In the genomic region with DNA sequence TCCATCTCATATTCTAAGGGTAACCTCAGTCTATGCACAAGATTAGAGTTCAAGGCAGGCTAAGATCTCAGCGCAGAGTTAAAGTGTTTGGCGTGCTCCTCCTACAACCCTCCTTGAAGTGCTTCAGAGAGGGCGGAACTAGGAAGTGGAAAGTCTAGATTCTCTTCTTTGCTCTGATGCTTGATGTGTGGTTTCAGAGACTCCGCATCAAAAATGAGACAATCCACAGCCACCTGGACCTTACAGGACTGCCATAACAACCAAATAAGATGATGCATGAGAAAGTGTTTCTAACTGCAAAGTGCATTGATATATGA, we compare ENCODE assay signal across 17 cellular contexts.
DNase-seq lines count a peak whose midpoint lies in the region; ATAC-seq and TF ChIP-seq lines count a peak whose summit lies in the region.
"Had no signal": no experiment of that assay in that cellular context is flagged by ENCODE, and none has a peak within 500 bp of the region (broad histone marks: within the 10 kb centered on the region; RNA-seq: fewer than 3 reads in every experiment).

No MANE protein-coding gene starts in this region.

- H3K9ac ChIP-seq in mammary epithelial cell (ENCODE audit: insufficient read depth, low read length), result no peak overlapping the region
- H3K9ac ChIP-seq: BLaER1 treated with 17β-estradiol and CSF1 and Interleukin-3, amounts not matched to agents 10 nM and 100 nM had no signal

- no peaks in the 10 kb centered on the region for H3K4me1 Mint-ChIP-seq in nephron progenitor cell
- H3K4me1 Mint-ChIP-seq in activated naive CD8-positive, alpha-beta T cell treated with anti-CD3 and anti-CD28 coated beads, Interleukin-2, amount 50 U/mL, for 24 hours, result no peaks in the 10 kb centered on the region

- H3K27ac ChIP-seq in mammary epithelial cell (ENCODE audit: insufficient read depth, low read depth, low read length) (no peak overlapping the region), breast epithelium (no peak overlapping the region), foreskin keratinocyte (no peak overlapping the region), WERI-Rb-1 (no peak overlapping the region)
- H3K27ac ChIP-seq: BLaER1 treated with 17β-estradiol and CSF1 and Interleukin-3, amounts not matched to agents 10 nM and 100 nM; HL-60 had no signal

- H4K20me1 ChIP-seq in mammary epithelial cell (ENCODE audit: insufficient read depth, low read length), result no peaks in the 10 kb centered on the region
- H4K20me1 ChIP-seq: BLaER1 treated with 17β-estradiol and CSF1 and Interleukin-3, amounts not matched to agents 10 nM and 100 nM had no signal

- DNase-seq in mammary epithelial cell (no peak), breast epithelium (ENCODE audit: low spot score in 2 of 2) (no peak), foreskin keratinocyte (peak in 1 of 2 donors; percentile 46), nephron progenitor cell (no peak), NCI-H748 treated with DMSO at 0.1 percent for 48 hours (lab: John Stamatoyannopoulos, UW) (no peak), WERI-Rb-1 (no peak), activated gamma-delta T cell treated with Interleukin-2 at 50 U/mL for 16 hours (no peak)
- no peak for DNase-seq in activated naive CD8-positive, alpha-beta T cell treated with anti-CD3 and anti-CD28 coated beads, Interleukin-2, amount 50 U/mL, for 24 hours
- DNase-seq: ACHN; Calu3; CD4-positive, alpha-beta T cell; DMS 273 treated with DMSO at 0.1 percent for 48 hours; HCEC 1CT; HFFc6 had no signal

- H3K27me3 Mint-ChIP-seq in nephron progenitor cell (ENCODE audit: low read depth, poor library complexity), result peaks cover 7% of the 10 kb centered on the region
- peaks cover 7% of the 10 kb centered on the region for H3K27me3 Mint-ChIP-seq in activated naive CD8-positive, alpha-beta T cell treated with anti-CD3 and anti-CD28 coated beads, Interleukin-2, amount 50 U/mL, for 24 hours

- dilution Hi-C loops in mammary epithelial cell (cut with HindIII; ENCODE audit: low sequenced_read_pairs), result no loop called here

- ATAC-seq in foreskin keratinocyte, result peak; percentile 31
- no peak for ATAC-seq in activated naive CD8-positive, alpha-beta T cell treated with anti-CD3 and anti-CD28 coated beads, Interleukin-2, amount 50 U/mL, for 24 hours
- ATAC-seq: GM12878 had no signal

- H3K9me3 Mint-ChIP-seq in nephron progenitor cell, result no peaks in the 10 kb centered on the region
- no peaks in the 10 kb centered on the region for H3K9me3 Mint-ChIP-seq in activated naive CD8-positive, alpha-beta T cell treated with anti-CD3 and anti-CD28 coated beads, Interleukin-2, amount 50 U/mL, for 24 hours
- H3K9me3 Mint-ChIP-seq: CD4-positive, alpha-beta T cell had no signal

- H3K27me3 ChIP-seq in mammary epithelial cell (ENCODE audit: insufficient read depth, low read length) (no peaks in the 10 kb centered on the region), breast epithelium (no peaks in the 10 kb centered on the region), foreskin keratinocyte (no peaks in the 10 kb centered on the region), WERI-Rb-1 (ENCODE audit: insufficient read depth, low read depth, severe bottlenecking) (peaks cover 65% of the 10 kb centered on the region)
- H3K27me3 ChIP-seq: BLaER1 treated with 17β-estradiol and CSF1 and Interleukin-3, amounts not matched to agents 10 nM and 100 nM had no signal

- peak overlapping the region; percentile 2 for H3K27ac Mint-ChIP-seq in nephron progenitor cell
- no peak overlapping the region for H3K27ac Mint-ChIP-seq in activated naive CD8-positive, alpha-beta T cell treated with anti-CD3 and anti-CD28 coated beads, Interleukin-2, amount 50 U/mL, for 24 hours
- H3K27ac Mint-ChIP-seq: CD4-positive, alpha-beta T cell; HFFc6 had no signal

- no TSS peak for BruUV-seq in mammary epithelial cell (replicated peaks; lab: Mats Ljungman, UMichigan)

- TF ChIP-seq CTCF in mammary epithelial cell (conservative IDR thresholded peaks at IDR 0.05 in 1 of 2, IDR thresholded peaks at IDR 0.05 in 1 of 2; ENCODE audit: extremely low read depth in 1 of 2, insufficient read depth in 1 of 2, low read depth in 1 of 2, low read length in 2 of 2) (no peak), breast epithelium (IDR thresholded peaks at IDR 0.05) (no peak), foreskin keratinocyte (conservative IDR thresholded peaks at IDR 0.05) (no peak), nephron progenitor cell (IDR thresholded peaks at IDR 0.05) (no peak), WERI-Rb-1 (IDR thresholded peaks at IDR 0.05; ENCODE audit: low read depth, low read length) (no peak)

- peak overlapping the region; percentile 53 for H2AFZ ChIP-seq in mammary epithelial cell (ENCODE audit: low read depth, low read length)

- in situ Hi-C loops in mammary epithelial cell (cut with MboI; ENCODE audit: low sequenced_read_pairs in 2 of 2), result no loop called here

- no peak for TF ChIP-seq POLR2A in breast epithelium (IDR thresholded peaks at IDR 0.05)

- H3K4me1 ChIP-seq in mammary epithelial cell (ENCODE audit: insufficient read depth, low read length) (peaks cover 43% of the 10 kb centered on the region), breast epithelium (no peaks in the 10 kb centered on the region), foreskin keratinocyte (peaks cover 48% of the 10 kb centered on the region)

- 97% methylated on average over 4 of the region's 4 CpGs for WGBS in mammary epithelial cell (ENCODE audit: low coverage, missing lambda C conversion rate)

- intact Hi-C loops in mammary epithelial cell (cut with micrococcal nuclease), result no loop called here
- intact Hi-C loops in breast epithelium (cut with DNase I; ENCODE audit: low total_unique reads), result no loop called here

- CTCF ChIA-PET in mammary epithelial cell (lab: Charles Lee; ENCODE audit: low non-redundant PET), result no interaction called here

- H3K4me3 ChIP-seq in mammary epithelial cell (replicated peaks in 1 of 3; ENCODE audit: insufficient read depth in 1 of 3, low read depth in 2 of 3, low read length in 3 of 3) (no peak overlapping the region), breast epithelium (no peak overlapping the region), WERI-Rb-1 (ENCODE audit: low read depth, low read length) (no peak overlapping the region)
- H3K4me3 ChIP-seq: BLaER1 treated with 17β-estradiol and CSF1 and Interleukin-3, amounts not matched to agents 10 nM and 100 nM; GM12878 had no signal

- no peaks in the 10 kb centered on the region for H3K79me2 ChIP-seq in mammary epithelial cell (ENCODE audit: insufficient read depth, low read length)

- no peaks in the 10 kb centered on the region for H3K9me3 ChIP-seq in mammary epithelial cell (replicated peaks; ENCODE audit: insufficient read depth, low read length)
- no peaks in the 10 kb centered on the region for H3K9me3 ChIP-seq in breast epithelium
- no peaks in the 10 kb centered on the region for H3K9me3 ChIP-seq in WERI-Rb-1 (ENCODE audit: severe bottlenecking)
- H3K9me3 ChIP-seq: BLaER1 treated with 17β-estradiol and CSF1 and Interleukin-3, amounts not matched to agents 10 nM and 100 nM had no signal

- no peak overlapping the region for H3K4me2 ChIP-seq in mammary epithelial cell (ENCODE audit: insufficient read depth, low read depth, low read length)
- H3K4me2 ChIP-seq: BLaER1 treated with 17β-estradiol and CSF1 and Interleukin-3, amounts not matched to agents 10 nM and 100 nM had no signal

- no peaks in the 10 kb centered on the region for H3K36me3 ChIP-seq in mammary epithelial cell (ENCODE audit: insufficient read depth, low read length)
- H3K36me3 ChIP-seq in breast epithelium, result no peaks in the 10 kb centered on the region
- no peaks in the 10 kb centered on the region for H3K36me3 ChIP-seq in WERI-Rb-1
- H3K36me3 ChIP-seq: BLaER1 treated with 17β-estradiol and CSF1 and Interleukin-3, amounts not matched to agents 10 nM and 100 nM had no signal

- no peaks in the 10 kb centered on the region for H3K36me3 Mint-ChIP-seq in nephron progenitor cell (ENCODE audit: low read depth)
- no peaks in the 10 kb centered on the region for H3K36me3 Mint-ChIP-seq in activated naive CD8-positive, alpha-beta T cell treated with anti-CD3 and anti-CD28 coated beads, Interleukin-2, amount 50 U/mL, for 24 hours (ENCODE audit: low read depth)

- no peak overlapping the region for H3K4me3 Mint-ChIP-seq in nephron progenitor cell
- H3K4me3 Mint-ChIP-seq in activated naive CD8-positive, alpha-beta T cell treated with anti-CD3 and anti-CD28 coated beads, Interleukin-2, amount 50 U/mL, for 24 hours, result no peak overlapping the region
- H3K4me3 Mint-ChIP-seq: CD4-positive, alpha-beta T cell; HFFc6 had no signal
